In genomic region chr14:78175412-78175811, GRCh38 we compare ENCODE assay signal across 9 cellular contexts. TPM values are rescaled to one million over a fixed set of nuclear protein-coding genes. Genes with fewer than 3 reads are reported as not detected.
"Had no signal": no experiment of that assay in that cellular context is flagged by ENCODE, and none has a peak within 500 bp of the region (broad histone marks: within the 10 kb centered on the region; RNA-seq: fewer than 3 reads in every experiment).

No MANE protein-coding gene starts in this region.

- H3K4me3 ChIP-seq: GM12878 had no signal

- FAIRE-seq: G401.6, GM12878, GM12891, GM12892, GM18507, GM19239 had no signal

- DNase-seq: GDM1, GF-D8 had no signal

- ATAC-seq: GM12878 had no signal

RNA-seq across cellular contexts. Expression of gene NRXN3, which starts 5.2 kb away (rescaled TPM):
- total RNA-seq: G401 had no signal
